Comparison of ENCODE assay signal across 14 cellular contexts in genomic region chr6:116282698-116283097, GRCh38. TPM values are rescaled to one million over a fixed set of nuclear protein-coding genes. Genes with fewer than 3 reads are reported as not detected.
DNase-seq lines count a peak whose midpoint lies in the region; TF ChIP-seq lines count a peak whose summit lies in the region.
"Had no signal": no experiment of that assay in that cellular context is flagged by ENCODE, and none has a peak within 500 bp of the region (broad histone marks: within the 10 kb centered on the region; RNA-seq: fewer than 3 reads in every experiment).

No MANE protein-coding gene starts in this region.

- peaks cover 16% of the 10 kb centered on the region for H4K20me1 ChIP-seq in Karpas-422 (ENCODE audit: insufficient read depth, low read depth, low read length)
- H4K20me1 ChIP-seq in OCI-LY7 (ENCODE audit: insufficient read depth, low read length) = peaks cover 13% of the 10 kb centered on the region; the same call in 1 of the 2 replicates

- H3K27me3 Mint-ChIP-seq in brain = peaks cover 10% of the 10 kb centered on the region
- H3K27me3 Mint-ChIP-seq in neural crest cell (ENCODE audit: low read depth) = no peaks in the 10 kb centered on the region
- H3K27me3 Mint-ChIP-seq in chondrocyte (ENCODE audit: low read depth) = no peaks in the 10 kb centered on the region
- H3K27me3 Mint-ChIP-seq: CD4-positive, alpha-beta T cell had no signal

- no peaks in the 10 kb centered on the region for H3K27me3 ChIP-seq in Karpas-422 (ENCODE audit: low read length)

- peaks cover 20% of the 10 kb centered on the region for H3K36me3 Mint-ChIP-seq in brain
- H3K36me3 Mint-ChIP-seq in neural crest cell (ENCODE audit: low read depth) = peaks cover 13% of the 10 kb centered on the region
- H3K36me3 Mint-ChIP-seq in chondrocyte (ENCODE audit: low read depth) = peaks cover 5% of the 10 kb centered on the region

- H3K4me2 ChIP-seq in Karpas-422 (ENCODE audit: low read depth, low read length, poor library complexity, severe bottlenecking) (peak overlapping the region; percentile 45), OCI-LY7 (ENCODE audit: low read length) (peak overlapping the region; percentile 92; the same call in 1 of the 2 replicates)

- H3K9me2 ChIP-seq in Karpas-422 (replicated peaks; ENCODE audit: insufficient read depth, low read length) (no peaks in the 10 kb centered on the region), OCI-LY7 (ENCODE audit: insufficient read depth, low read length) (no peaks in the 10 kb centered on the region)

- intact Hi-C loops in OCI-LY7 (cut with micrococcal nuclease; ENCODE audit: unreplicated experiment) = loop anchor here (5.0 kb wide), 1 partner anchor 180 kb away; the partner anchor contains the start of gene CALHM6

- no peak for TF ChIP-seq CTCF in OCI-LY7 (conservative IDR thresholded peaks at IDR 0.05; ENCODE audit: low read length)
- no peak for TF ChIP-seq CTCF in brain (conservative IDR thresholded peaks at IDR 0.05)
- TF ChIP-seq CTCF in neural crest cell (conservative IDR thresholded peaks at IDR 0.05) = no peak
- no peak for TF ChIP-seq CTCF in chondrocyte (IDR thresholded peaks at IDR 0.05)

- H2AFZ ChIP-seq in Karpas-422 (ENCODE audit: low read length) (peak overlapping the region; percentile 44; the same call in 1 of the 2 replicates), OCI-LY7 (ENCODE audit: low read length) (peak overlapping the region; percentile 76; the same call in 1 of the 2 replicates)
- H2AFZ ChIP-seq: GM23248 had no signal

- POLR2A ChIA-PET in OCI-LY7 (lab: Charles Lee) = interaction anchor here (0.6 kb wide), 1 partner anchor 170 kb away, joined by 4 read pairs; no protein-coding TSS in a partner anchor

- no peak overlapping the region for H3K9ac ChIP-seq in Karpas-422 (ENCODE audit: low read length)
- H3K9ac ChIP-seq: GM23248 had no signal

- no TSS peak for BruUV-seq in OCI-LY7 (replicated peaks; lab: Mats Ljungman, UMichigan)

- H3K9me3 ChIP-seq in Karpas-422 (ENCODE audit: low read length) (no peaks in the 10 kb centered on the region), OCI-LY7 (ENCODE audit: low read length) (no peaks in the 10 kb centered on the region)

- H3K27ac Mint-ChIP-seq in brain = peak overlapping the region in 3 of 5 experiments; percentile 28 to 100 (median 63)
- H3K27ac Mint-ChIP-seq in neural crest cell (ENCODE audit: unreplicated experiment) = no peak overlapping the region
- no peak overlapping the region for H3K27ac Mint-ChIP-seq in chondrocyte (ENCODE audit: unreplicated experiment)

- peaks cover 45% of the 10 kb centered on the region for H3K4me1 ChIP-seq in Karpas-422 (ENCODE audit: low read length)
- H3K4me1 ChIP-seq in OCI-LY7 (ENCODE audit: insufficient read depth, low read length, poor library complexity, severe bottlenecking) = peaks cover 40% of the 10 kb centered on the region

- H3K4me1 Mint-ChIP-seq in brain (peaks cover 54% of the 10 kb centered on the region), neural crest cell (peaks cover 30% of the 10 kb centered on the region), chondrocyte (ENCODE audit: low read depth) (peaks cover 31% of the 10 kb centered on the region)

- 0 out of 2 replicates have a peak, but pooled peaks cover 8% of the 10 kb centered on the region for H3K36me3 ChIP-seq in Karpas-422 (ENCODE audit: insufficient read depth, low read length)
- H3K36me3 ChIP-seq in OCI-LY7 (ENCODE audit: insufficient read depth, low read length) = peaks cover 9% of the 10 kb centered on the region

- no peak overlapping the region for H3K27ac ChIP-seq in Karpas-422 (ENCODE audit: low read length)
- no peak overlapping the region for H3K27ac ChIP-seq in OCI-LY7 (ENCODE audit: low read depth, low read length, poor library complexity, severe bottlenecking)
- H3K27ac ChIP-seq: GM23248 had no signal

- CTCF ChIA-PET in OCI-LY7 (lab: Charles Lee; ENCODE audit: unreplicated experiment) = interaction anchor here (0.6 kb wide), 1 partner anchor 428 kb away, joined by 3 read pairs; no protein-coding TSS in a partner anchor

- peaks cover 0 to 3% (median 0%) of the 10 kb centered on the region in 5 experiments for H3K9me3 Mint-ChIP-seq in brain
- no peaks in the 10 kb centered on the region for H3K9me3 Mint-ChIP-seq in neural crest cell
- H3K9me3 Mint-ChIP-seq in chondrocyte (ENCODE audit: low read depth) = peaks cover 2% of the 10 kb centered on the region
- H3K9me3 Mint-ChIP-seq: CD4-positive, alpha-beta T cell had no signal

- H3K79me2 ChIP-seq in Karpas-422 (ENCODE audit: low read length) (peaks cover 27% of the 10 kb centered on the region), OCI-LY7 (ENCODE audit: insufficient read depth, low read depth, low read length) (peaks cover 22% of the 10 kb centered on the region)

- H3K4me3 Mint-ChIP-seq in brain (peak overlapping the region in 2 of 5 experiments; percentile 7 to 62), neural crest cell (peak overlapping the region; percentile 8), chondrocyte (ENCODE audit: unreplicated experiment) (no peak overlapping the region)

- peak overlapping the region; percentile 16; the same call in 1 of the 2 replicates for H3K4me3 ChIP-seq in Karpas-422 (ENCODE audit: low read length)
- H3K4me3 ChIP-seq in OCI-LY7 (ENCODE audit: low read depth, low read length, poor library complexity, severe bottlenecking) = no peak overlapping the region
- H3K4me3 ChIP-seq: GM12878, GM23248 had no signal

- DNase-seq in Karpas-422 (no peak), OCI-LY7 (ENCODE audit: low spot score) (no peak), neural crest cell (ENCODE audit: low read depth, low spot score) (no peak), A172 (ENCODE audit: low spot score) (no peak), NCI-H2029 treated with DMSO at 0.1 percent for 48 hours (lab: John Stamatoyannopoulos, UW) (no peak), foreskin melanocyte (no peak), chondrocyte (ENCODE audit: low spot score) (no peak)
- DNase-seq: C1 segment of cervical spinal cord; Calu3; CD4-positive, alpha-beta T cell; DMS79; GM23248 had no signal

RNA-seq across cellular contexts. Expression of gene TSPYL1, which starts 3.0 kb away (rescaled TPM):
- 38.8 and 46.0 TPM in 2 replicates for total RNA-seq in Karpas-422 (2014; rRNA removed; shearing (Covaris generic); ENCODE audit: low replicate concordance)
- 32.8 and 33.3 TPM in 2 replicates for total RNA-seq in OCI-LY7 (2014; rRNA removed; shearing (Covaris generic))
- 50.3 and 55.3 TPM in 2 replicates for total RNA-seq in OCI-LY7 (2022)
- polyA plus RNA-seq in brain (ENCODE audit: insufficient read depth, low read depth, low replicate concordance) = 78.3 TPM
- total RNA-seq in neural crest cell = 57.4 and 57.7 TPM in 2 replicates
- 71.0 and 80.4 TPM in 2 replicates for total RNA-seq in A172 (2014; rRNA removed; shearing (Covaris generic))
- total RNA-seq in chondrocyte = 66.0 to 76.8 TPM (median 67.4 TPM) in 3 replicates

RNA-seq across cellular contexts. Expression of gene TSPYL4, which starts 28.8 kb away (rescaled TPM):
- total RNA-seq in Karpas-422 (2014; rRNA removed; shearing (Covaris generic); ENCODE audit: low replicate concordance) = 19.8 and 24.9 TPM in 2 replicates
- 12.6 and 14.8 TPM in 2 replicates for total RNA-seq in OCI-LY7 (2014; rRNA removed; shearing (Covaris generic))
- total RNA-seq in OCI-LY7 (2022) (16.2 and 17.6 TPM in 2 replicates), neural crest cell (55.0 and 55.6 TPM in 2 replicates), chondrocyte (27.2 to 33.1 TPM (median 27.6 TPM) in 3 replicates)
- polyA plus RNA-seq in brain (ENCODE audit: insufficient read depth, low read depth, low replicate concordance) = 90.3 TPM
- total RNA-seq in A172 (2014; rRNA removed; shearing (Covaris generic)) = 22.0 and 23.0 TPM in 2 replicates

Comparison
In these comparisons a context has a peak if more than half of its experiments do, and no peak if none do; other contexts are left out.
1. H3K27ac Mint-ChIP-seq: peak in brain (3 of 5); none in neural crest cell (single experiment) and chondrocyte (single experiment).